ENCODE assay signal across 1 cellular context in genomic region chr7:91632948-91633519, GRCh38.
TF ChIP-seq lines count a peak whose summit lies in the region.

No MANE protein-coding gene starts in this region.

TF ChIP-seq in K562, 482 proteins besides CTCF, POLR2A, EP300 and RAD21 (continued from another document and continues in another):
- TF ChIP-seq ZHX1 (conservative IDR thresholded peaks at IDR 0.05; ENCODE audit: low read length): no peak
- TF ChIP-seq LCOR (CRISPR knock-in tag; IDR thresholded peaks at IDR 0.05): no peak
- no peak for TF ChIP-seq STAT6 (CRISPR knock-in tag; IDR thresholded peaks at IDR 0.05)
- no peak for TF ChIP-seq ZBED1 (IDR thresholded peaks at IDR 0.05)
- TF ChIP-seq MXI1 (IDR thresholded peaks at IDR 0.05; ENCODE audit: low read depth, low read length): no peak
- no peak for TF ChIP-seq ZNF512 (tag; IDR thresholded peaks at IDR 0.05)
- peak; percentile 61 for TF ChIP-seq DPF2 (IDR thresholded peaks at IDR 0.05)
- no peak for TF ChIP-seq BRF2 (IDR thresholded peaks at IDR 0.05; ENCODE audit: borderline replicate concordance, insufficient read depth, insufficient read length)
- no peak for TF ChIP-seq MLLT1 (IDR thresholded peaks at IDR 0.05)
- TF ChIP-seq ARID1B (IDR thresholded peaks at IDR 0.05): peak; percentile 89
- TF ChIP-seq RBM17 (IDR thresholded peaks at IDR 0.05; ENCODE audit: borderline replicate concordance, low read depth, low read length): no peak
- no peak for TF ChIP-seq NR1H2 (CRISPR knock-in tag; IDR thresholded peaks at IDR 0.05)
- no peak for TF ChIP-seq HDAC6 (IDR thresholded peaks at IDR 0.05; ENCODE audit: low read depth, low read length)
- TF ChIP-seq WHSC1 (IDR thresholded peaks at IDR 0.05; ENCODE audit: low read length): no peak
- peak; percentile 44 for TF ChIP-seq TCF3 (CRISPR knock-in tag; IDR thresholded peaks at IDR 0.05)
- no peak for TF ChIP-seq SNAPC5 (CRISPR knock-in tag; IDR thresholded peaks at IDR 0.05)
- no peak for TF ChIP-seq ZNF518B (CRISPR knock-in tag; IDR thresholded peaks at IDR 0.05)
- no peak for TF ChIP-seq ZBTB17 (CRISPR knock-in tag; IDR thresholded peaks at IDR 0.05)
- no peak for TF ChIP-seq BDP1 (IDR thresholded peaks at IDR 0.05; ENCODE audit: insufficient read depth, insufficient read length)
- TF ChIP-seq ZNF175 (CRISPR knock-in tag; IDR thresholded peaks at IDR 0.05; ENCODE audit: low read depth): no peak
- no peak for TF ChIP-seq CHD4 (IDR thresholded peaks at IDR 0.05; ENCODE audit: insufficient read depth, insufficient replicate concordance, low read depth, low read length, poor library complexity, severe bottlenecking)
- peak; percentile 61 to 92; a peak in 3 of 4 replicates for TF ChIP-seq FOXA3 (CRISPR knock-in tag; conservative IDR thresholded peaks at IDR 0.05 in 1 of 2, IDR thresholded peaks at IDR 0.05 in 1 of 2)
- TF ChIP-seq TBP (optimal IDR thresholded peaks at IDR 0.05; ENCODE audit: low read depth, low read length): no peak
- TF ChIP-seq ARID4B (CRISPR knock-in tag; IDR thresholded peaks at IDR 0.05): no peak
